In genomic region chr10:70838270-70838669, GRCh38 we compare ENCODE assay signal across 2 cellular contexts.
TF ChIP-seq lines count a peak whose summit lies in the region.

No MANE protein-coding gene starts in this region.

TF ChIP-seq in SK-N-SH treated with all-trans-retinoic acid at 6 μM for 48 hours, 23 proteins besides CTCF, POLR2A, EP300 and RAD21 (continued from another document):
- TF ChIP-seq, protein P1, sequence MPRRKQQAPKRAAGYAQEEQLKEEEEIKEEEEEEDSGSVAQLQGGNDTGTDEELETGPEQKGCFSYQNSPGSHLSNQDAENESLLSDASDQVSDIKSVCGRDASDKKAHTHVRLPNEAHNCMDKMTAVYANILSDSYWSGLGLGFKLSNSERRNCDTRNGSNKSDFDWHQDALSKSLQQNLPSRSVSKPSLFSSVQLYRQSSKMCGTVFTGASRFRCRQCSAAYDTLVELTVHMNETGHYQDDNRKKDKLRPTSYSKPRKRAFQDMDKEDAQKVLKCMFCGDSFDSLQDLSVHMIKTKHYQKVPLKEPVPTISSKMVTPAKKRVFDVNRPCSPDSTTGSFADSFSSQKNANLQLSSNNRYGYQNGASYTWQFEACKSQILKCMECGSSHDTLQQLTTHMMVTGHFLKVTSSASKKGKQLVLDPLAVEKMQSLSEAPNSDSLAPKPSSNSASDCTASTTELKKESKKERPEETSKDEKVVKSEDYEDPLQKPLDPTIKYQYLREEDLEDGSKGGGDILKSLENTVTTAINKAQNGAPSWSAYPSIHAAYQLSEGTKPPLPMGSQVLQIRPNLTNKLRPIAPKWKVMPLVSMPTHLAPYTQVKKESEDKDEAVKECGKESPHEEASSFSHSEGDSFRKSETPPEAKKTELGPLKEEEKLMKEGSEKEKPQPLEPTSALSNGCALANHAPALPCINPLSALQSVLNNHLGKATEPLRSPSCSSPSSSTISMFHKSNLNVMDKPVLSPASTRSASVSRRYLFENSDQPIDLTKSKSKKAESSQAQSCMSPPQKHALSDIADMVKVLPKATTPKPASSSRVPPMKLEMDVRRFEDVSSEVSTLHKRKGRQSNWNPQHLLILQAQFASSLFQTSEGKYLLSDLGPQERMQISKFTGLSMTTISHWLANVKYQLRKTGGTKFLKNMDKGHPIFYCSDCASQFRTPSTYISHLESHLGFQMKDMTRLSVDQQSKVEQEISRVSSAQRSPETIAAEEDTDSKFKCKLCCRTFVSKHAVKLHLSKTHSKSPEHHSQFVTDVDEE (CRISPR knock-in tag; IDR thresholded peaks at IDR 0.05): no peak
- TF ChIP-seq TCF4 (CRISPR knock-in tag; IDR thresholded peaks at IDR 0.05; ENCODE audit: borderline replicate concordance): peak; percentile 16; the same call in 1 of the 2 replicates
- TF ChIP-seq, protein P2, sequence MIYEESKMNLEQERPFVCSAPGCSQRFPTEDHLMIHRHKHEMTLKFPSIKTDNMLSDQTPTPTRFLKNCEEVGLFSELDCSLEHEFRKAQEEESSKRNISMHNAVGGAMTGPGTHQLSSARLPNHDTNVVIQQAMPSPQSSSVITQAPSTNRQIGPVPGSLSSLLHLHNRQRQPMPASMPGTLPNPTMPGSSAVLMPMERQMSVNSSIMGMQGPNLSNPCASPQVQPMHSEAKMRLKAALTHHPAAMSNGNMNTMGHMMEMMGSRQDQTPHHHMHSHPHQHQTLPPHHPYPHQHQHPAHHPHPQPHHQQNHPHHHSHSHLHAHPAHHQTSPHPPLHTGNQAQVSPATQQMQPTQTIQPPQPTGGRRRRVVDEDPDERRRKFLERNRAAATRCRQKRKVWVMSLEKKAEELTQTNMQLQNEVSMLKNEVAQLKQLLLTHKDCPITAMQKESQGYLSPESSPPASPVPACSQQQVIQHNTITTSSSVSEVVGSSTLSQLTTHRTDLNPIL (CRISPR knock-in tag; IDR thresholded peaks at IDR 0.05; ENCODE audit: low read depth): no peak
- TF ChIP-seq PPARA (CRISPR knock-in tag; IDR thresholded peaks at IDR 0.05; ENCODE audit: borderline replicate concordance): no peak

TF ChIP-seq in SK-N-SH, 30 proteins besides CTCF, POLR2A, EP300 and RAD21 (continued from another document):
- no peak for TF ChIP-seq ZBTB33 (IDR thresholded peaks at IDR 0.05; ENCODE audit: borderline replicate concordance, low read depth)
- TF ChIP-seq MEF2A (IDR thresholded peaks at IDR 0.05; ENCODE audit: borderline replicate concordance, low read depth): no peak
- TF ChIP-seq, protein P3, sequence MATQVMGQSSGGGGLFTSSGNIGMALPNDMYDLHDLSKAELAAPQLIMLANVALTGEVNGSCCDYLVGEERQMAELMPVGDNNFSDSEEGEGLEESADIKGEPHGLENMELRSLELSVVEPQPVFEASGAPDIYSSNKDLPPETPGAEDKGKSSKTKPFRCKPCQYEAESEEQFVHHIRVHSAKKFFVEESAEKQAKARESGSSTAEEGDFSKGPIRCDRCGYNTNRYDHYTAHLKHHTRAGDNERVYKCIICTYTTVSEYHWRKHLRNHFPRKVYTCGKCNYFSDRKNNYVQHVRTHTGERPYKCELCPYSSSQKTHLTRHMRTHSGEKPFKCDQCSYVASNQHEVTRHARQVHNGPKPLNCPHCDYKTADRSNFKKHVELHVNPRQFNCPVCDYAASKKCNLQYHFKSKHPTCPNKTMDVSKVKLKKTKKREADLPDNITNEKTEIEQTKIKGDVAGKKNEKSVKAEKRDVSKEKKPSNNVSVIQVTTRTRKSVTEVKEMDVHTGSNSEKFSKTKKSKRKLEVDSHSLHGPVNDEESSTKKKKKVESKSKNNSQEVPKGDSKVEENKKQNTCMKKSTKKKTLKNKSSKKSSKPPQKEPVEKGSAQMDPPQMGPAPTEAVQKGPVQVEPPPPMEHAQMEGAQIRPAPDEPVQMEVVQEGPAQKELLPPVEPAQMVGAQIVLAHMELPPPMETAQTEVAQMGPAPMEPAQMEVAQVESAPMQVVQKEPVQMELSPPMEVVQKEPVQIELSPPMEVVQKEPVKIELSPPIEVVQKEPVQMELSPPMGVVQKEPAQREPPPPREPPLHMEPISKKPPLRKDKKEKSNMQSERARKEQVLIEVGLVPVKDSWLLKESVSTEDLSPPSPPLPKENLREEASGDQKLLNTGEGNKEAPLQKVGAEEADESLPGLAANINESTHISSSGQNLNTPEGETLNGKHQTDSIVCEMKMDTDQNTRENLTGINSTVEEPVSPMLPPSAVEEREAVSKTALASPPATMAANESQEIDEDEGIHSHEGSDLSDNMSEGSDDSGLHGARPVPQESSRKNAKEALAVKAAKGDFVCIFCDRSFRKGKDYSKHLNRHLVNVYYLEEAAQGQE (IDR thresholded peaks at IDR 0.05; ENCODE audit: low read depth, low read length): no peak
- no peak for TF ChIP-seq MXI1 (IDR thresholded peaks at IDR 0.05; ENCODE audit: low read depth, low read length)
- no peak for TF ChIP-seq FOXM1 (IDR thresholded peaks at IDR 0.05; ENCODE audit: low read depth)
- TF ChIP-seq ELF1 (IDR thresholded peaks at IDR 0.05): no peak
- no peak for TF ChIP-seq TEAD4 (IDR thresholded peaks at IDR 0.05; ENCODE audit: borderline replicate concordance, insufficient read depth)
- no peak for TF ChIP-seq TAF1 (IDR thresholded peaks at IDR 0.05; ENCODE audit: borderline replicate concordance, low read depth, low read length)
- TF ChIP-seq, protein P4, sequence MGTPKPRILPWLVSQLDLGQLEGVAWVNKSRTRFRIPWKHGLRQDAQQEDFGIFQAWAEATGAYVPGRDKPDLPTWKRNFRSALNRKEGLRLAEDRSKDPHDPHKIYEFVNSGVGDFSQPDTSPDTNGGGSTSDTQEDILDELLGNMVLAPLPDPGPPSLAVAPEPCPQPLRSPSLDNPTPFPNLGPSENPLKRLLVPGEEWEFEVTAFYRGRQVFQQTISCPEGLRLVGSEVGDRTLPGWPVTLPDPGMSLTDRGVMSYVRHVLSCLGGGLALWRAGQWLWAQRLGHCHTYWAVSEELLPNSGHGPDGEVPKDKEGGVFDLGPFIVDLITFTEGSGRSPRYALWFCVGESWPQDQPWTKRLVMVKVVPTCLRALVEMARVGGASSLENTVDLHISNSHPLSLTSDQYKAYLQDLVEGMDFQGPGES (IDR thresholded peaks at IDR 0.05; ENCODE audit: low read depth, low read length): no peak
TF ChIP-seq in SK-N-SH: peak in this region for 0.
